ENCODE assay signal across 11 cellular contexts in genomic region chr1:56189946-56190920, GRCh38.
DNase-seq lines count a peak whose midpoint lies in the region; ATAC-seq and TF ChIP-seq lines count a peak whose summit lies in the region.
"Had no signal": no experiment of that assay in that cellular context is flagged by ENCODE, and none has a peak within 500 bp of the region (broad histone marks: within the 10 kb centered on the region; RNA-seq: fewer than 3 reads in every experiment).

No MANE protein-coding gene starts in this region.

- intact Hi-C loops in heart right ventricle (cut with DNase I) = loop anchor here in 6 of 10 donors (5.0 to 10.0 kb wide), 5 partner anchors 43 to 387 kb away; partner anchors contain the start of gene PLPP3 (in 5 of the 6)
- intact Hi-C loops in cardiac septum (cut with DNase I) = loop anchor here (5.0 kb wide), 2 partner anchors 202 to 387 kb away; partner anchors contain the start of gene PLPP3
- intact Hi-C loops in upper lobe of right lung (cut with DNase I) = no loop called here
- intact Hi-C loops in posterior cingulate gyrus (cut with DNase I) = no loop called here

- DNase-seq in heart right ventricle (peak in 1 of 2 donors; percentile 40), cardiac septum (ENCODE audit: low spot score) (no peak), amniotic epithelial cell (ENCODE audit: low read depth) (peak; percentile 19), iPS DF 4.7 (ENCODE audit: extremely low read depth, low spot score) (peak; percentile 38), upper lobe of right lung (no peak), posterior cingulate gyrus (no peak)
- DNase-seq in stimulated activated CD8-positive, alpha-beta memory T cell treated with anti-CD3 and anti-CD28 coated beads, Interleukin-4, amount 100 ng/mL, for 48 hours = no peak
- no peak for DNase-seq in effector memory CD4-positive, alpha-beta T cell
- DNase-seq: activated gamma-delta T cell; naive thymus-derived CD4-positive, alpha-beta T cell had no signal

- H3K9me3 ChIP-seq in heart right ventricle (no peaks in the 10 kb centered on the region), upper lobe of right lung (no peaks in the 10 kb centered on the region)
- H3K9me3 ChIP-seq in effector memory CD4-positive, alpha-beta T cell (ENCODE audit: control insufficient read depth, low read length) = no peaks in the 10 kb centered on the region
- H3K9me3 ChIP-seq: BLaER1 had no signal

- H3K4me3 ChIP-seq in heart right ventricle = no peak overlapping the region
- no peak overlapping the region for H3K4me3 ChIP-seq in upper lobe of right lung
- no peak overlapping the region for H3K4me3 ChIP-seq in effector memory CD4-positive, alpha-beta T cell (ENCODE audit: insufficient read depth, low read depth, low read length, poor library complexity, severe bottlenecking)
- H3K4me3 ChIP-seq: BLaER1 had no signal

- WGBS in heart right ventricle, 2 donors = 74 to 76% methylated on average over 11 of the region's 11 CpGs

- H3K27ac ChIP-seq in heart right ventricle = peak overlapping the region in 5 of 10 donors; percentile 35 to 54 (median 38)
- H3K27ac ChIP-seq in upper lobe of right lung = no peak overlapping the region
- H3K27ac ChIP-seq in effector memory CD4-positive, alpha-beta T cell (ENCODE audit: insufficient read depth, low read length, poor library complexity, severe bottlenecking) = no peak overlapping the region
- H3K27ac ChIP-seq: BLaER1 had no signal

- ATAC-seq in heart right ventricle (peak in 7 of 8 donors; percentile 63 to 92 (median 81)), upper lobe of right lung (peak; percentile 45)
- ATAC-seq: naive thymus-derived CD4-positive, alpha-beta T cell had no signal

- peaks cover 0 to 39% (median 19%) of the 10 kb centered on the region in 9 donors for H3K4me1 ChIP-seq in heart right ventricle
- peaks cover 7% of the 10 kb centered on the region for H3K4me1 ChIP-seq in upper lobe of right lung
- no peaks in the 10 kb centered on the region for H3K4me1 ChIP-seq in effector memory CD4-positive, alpha-beta T cell (ENCODE audit: control insufficient read depth, insufficient read depth, low read length, poor library complexity, severe bottlenecking)
- H3K4me1 ChIP-seq: BLaER1 had no signal

- H3K36me3 ChIP-seq in heart right ventricle (no peaks in the 10 kb centered on the region), upper lobe of right lung (no peaks in the 10 kb centered on the region)
- no peaks in the 10 kb centered on the region for H3K36me3 ChIP-seq in effector memory CD4-positive, alpha-beta T cell (ENCODE audit: control insufficient read depth, insufficient read depth, low read length)
- H3K36me3 ChIP-seq: BLaER1 had no signal

- peak; percentile 11 to 70 (median 51) for TF ChIP-seq CTCF in heart right ventricle (IDR thresholded peaks at IDR 0.05)
- TF ChIP-seq CTCF in upper lobe of right lung (IDR thresholded peaks at IDR 0.05) = peak; percentile 39

- no peaks in the 10 kb centered on the region for H3K27me3 ChIP-seq in heart right ventricle
- H3K27me3 ChIP-seq in upper lobe of right lung = no peaks in the 10 kb centered on the region
- no peaks in the 10 kb centered on the region for H3K27me3 ChIP-seq in effector memory CD4-positive, alpha-beta T cell (replicated peaks; ENCODE audit: control insufficient read depth, insufficient read depth, low read length, poor library complexity, severe bottlenecking)
- H3K27me3 ChIP-seq: BLaER1 had no signal

Comparison
In these comparisons a context has a peak if more than half of its experiments do, and no peak if none do; other contexts are left out.
1. DNase-seq: peak in amniotic epithelial cell (single experiment) and iPS DF 4.7 (single experiment); none in cardiac septum (single experiment), upper lobe of right lung (single experiment), stimulated activated CD8-positive, alpha-beta memory T cell treated with anti-CD3 and anti-CD28 coated beads, Interleukin-4, amount 100 ng/mL, for 48 hours (single experiment), posterior cingulate gyrus (0 of 10) and effector memory CD4-positive, alpha-beta T cell (0 of 3).
2. intact Hi-C loops: an anchor here in heart right ventricle (5.0 to 10.0 kb wide) and cardiac septum (5.0 kb wide); none called in upper lobe of right lung and posterior cingulate gyrus.